ENCODE assay signal across 24 cellular contexts in the genomic region with DNA sequence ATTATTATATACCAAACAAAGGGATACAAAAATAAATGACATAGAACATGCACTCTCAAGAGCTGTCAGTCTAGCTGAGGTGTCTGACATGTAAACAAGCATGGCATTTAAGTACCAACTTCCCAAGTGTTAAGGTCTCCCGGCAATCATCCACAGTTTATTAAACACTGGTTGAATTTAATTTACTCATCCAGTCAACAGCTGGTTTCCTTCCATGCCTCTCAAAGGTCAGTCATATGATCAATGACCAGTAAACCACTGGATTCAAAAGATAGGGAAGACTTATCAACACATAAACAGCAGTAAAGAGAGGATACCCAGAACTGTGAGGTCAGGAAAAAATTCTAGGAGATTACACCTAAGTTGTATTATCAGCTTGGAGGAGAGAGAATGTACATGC.
A peak's percentile ranks its signal among the peaks of the same experiment; 100 is the strongest.
DNase-seq lines count a peak whose midpoint lies in the region; ATAC-seq and TF ChIP-seq lines count a peak whose summit lies in the region.
"Had no signal": no experiment of that assay in that cellular context is flagged by ENCODE, and none has a peak within 500 bp of the region (broad histone marks: within the 10 kb centered on the region; RNA-seq: fewer than 3 reads in every experiment).

No MANE protein-coding gene starts in this region.

- no peaks in the 10 kb centered on the region for H3K27me3 Mint-ChIP-seq in T-helper 2 cell treated with Interferon-gamma antibody and Interleukin-4, amounts not matched to agents 5 μg/mL and 100 μg/mL, for 36 hours (ENCODE audit: low read depth)
- H3K27me3 Mint-ChIP-seq: activated CD4-positive, alpha-beta T cell treated with anti-CD3 and anti-CD28 coated beads, Interleukin-2, amount 10 ng/mL, durations not matched to agents 7 days and 5 days had no signal

- peaks cover 10% of the 10 kb centered on the region for H3K4me1 Mint-ChIP-seq in T-helper 2 cell treated with Interferon-gamma antibody and Interleukin-4, amounts not matched to agents 5 μg/mL and 100 μg/mL, for 36 hours (ENCODE audit: low read depth)

- H3K4me3 Mint-ChIP-seq in T-helper 2 cell treated with Interferon-gamma antibody and Interleukin-4, amounts not matched to agents 5 μg/mL and 100 μg/mL, for 36 hours, result no peak overlapping the region
- H3K4me3 Mint-ChIP-seq: activated CD4-positive, alpha-beta T cell treated with anti-CD3 and anti-CD28 coated beads, Interleukin-2, amount 10 ng/mL, durations not matched to agents 7 days and 5 days; endodermal cell had no signal

- H3K27ac Mint-ChIP-seq in T-helper 2 cell treated with Interferon-gamma antibody and Interleukin-4, amounts not matched to agents 5 μg/mL and 100 μg/mL, for 36 hours, result no peak overlapping the region
- H3K27ac Mint-ChIP-seq: activated CD4-positive, alpha-beta T cell treated with anti-CD3 and anti-CD28 coated beads, Interleukin-2, amount 10 ng/mL, durations not matched to agents 7 days and 5 days had no signal

- no peak overlapping the region for H3K4me3 ChIP-seq in dorsolateral prefrontal cortex
- H3K4me3 ChIP-seq: Peyer's patch, smooth muscle cell had no signal

- no peaks in the 10 kb centered on the region for H3K27me3 ChIP-seq in dorsolateral prefrontal cortex
- H3K27me3 ChIP-seq: Peyer's patch had no signal

- peak; percentile 29 for DNase-seq in NCI-H1105 treated with DMSO at 0.1 percent for 48 hours (lab: John Stamatoyannopoulos, UW)
- no peak for DNase-seq in NCI-H1105 (lab: John Stamatoyannopoulos, UW)
- peak; percentile 85 for DNase-seq in NCI-H1417 treated with DMSO at 0.1 percent for 48 hours (lab: John Stamatoyannopoulos, UW)
- DNase-seq in dorsolateral prefrontal cortex, result no peak
- DNase-seq in left colon, result no peak
- no peak for DNase-seq in T-helper 2 cell treated with Interferon-gamma antibody and Interleukin-4, amounts not matched to agents 5 μg/mL and 100 μg/mL, for 36 hours (ENCODE audit: low spot score)
- DNase-seq in stimulated activated CD8-positive, alpha-beta memory T cell treated with anti-CD3 and anti-CD28 coated beads, Interleukin-4, amount 100 ng/mL, for 48 hours, result no peak
- DNase-seq: 8988T; activated CD4-positive, alpha-beta T cell treated with anti-CD3 and anti-CD28 coated beads, Interleukin-2, amount 10 ng/mL, durations not matched to agents 7 days and 5 days; activated naive CD4-positive, alpha-beta T cell; activated T-cell treated with anti-CD3 and anti-CD28 coated beads, Interleukin-2, amount 50 U/mL, for 48 hours; cortex of kidney; DMS79 treated with DMSO at 0.1 percent for 48 hours; endodermal cell; H7; left cardiac atrium; NCI-H1048; NCI-H2029 treated with DMSO at 0.1 percent for 48 hours; NCI-H446; Peyer's patch; stimulated activated CD4-positive, alpha-beta T cell treated with anti-CD3 and anti-CD28 coated beads, Interleukin-2, amount 100 ng/mL, for 24 hours had no signal

- intact Hi-C loops in dorsolateral prefrontal cortex (cut with DNase I) (loop anchor here in 1 of 2 donors (5.0 to 10.0 kb wide), 2 partner anchors 78 to 444 kb away; partner anchors contain the start of gene ADAM10), left colon (cut with DNase I, micrococcal nuclease) (no loop called here)

- no peaks in the 10 kb centered on the region for H3K9me3 Mint-ChIP-seq in T-helper 2 cell treated with Interferon-gamma antibody and Interleukin-4, amounts not matched to agents 5 μg/mL and 100 μg/mL, for 36 hours
- H3K9me3 Mint-ChIP-seq: activated CD4-positive, alpha-beta T cell treated with anti-CD3 and anti-CD28 coated beads, Interleukin-2, amount 10 ng/mL, durations not matched to agents 7 days and 5 days; endodermal cell had no signal

- no peak for TF ChIP-seq CTCF in dorsolateral prefrontal cortex (IDR thresholded peaks at IDR 0.05 in 54 of 56, conservative IDR thresholded peaks at IDR 0.05 in 2 of 56; ENCODE audit: low read depth in 1 of 56, partially characterized antibody in 56 of 56)

- H3K27ac ChIP-seq in dorsolateral prefrontal cortex, result peak overlapping the region in 53 of 59 donors; percentile 60 to 98 (median 92)
- H3K27ac ChIP-seq: Peyer's patch, VCaP had no signal

- peaks cover 34% of the 10 kb centered on the region for H3K36me3 Mint-ChIP-seq in T-helper 2 cell treated with Interferon-gamma antibody and Interleukin-4, amounts not matched to agents 5 μg/mL and 100 μg/mL, for 36 hours (ENCODE audit: low read depth)

- ATAC-seq in left colon (peak; percentile 15), GM19324 (IDR thresholded peaks at IDR 0.05; ENCODE audit: low FRiP score, unreplicated experiment) (no peak)

Comparison
In these comparisons a context has a peak if more than half of its experiments do, and no peak if none do; other contexts are left out.
1. DNase-seq: peak in NCI-H1105 treated with DMSO at 0.1 percent for 48 hours (single experiment) and NCI-H1417 treated with DMSO at 0.1 percent for 48 hours (single experiment); none in NCI-H1105 (single experiment), dorsolateral prefrontal cortex (0 of 10), left colon (0 of 2), T-helper 2 cell treated with Interferon-gamma antibody and Interleukin-4, amounts not matched to agents 5 μg/mL and 100 μg/mL, for 36 hours (single experiment) and stimulated activated CD8-positive, alpha-beta memory T cell treated with anti-CD3 and anti-CD28 coated beads, Interleukin-4, amount 100 ng/mL, for 48 hours (single experiment).